2 cellular contexts compared by ENCODE assay signal in genomic region chr20:31555203-31555602, GRCh38.
TF ChIP-seq lines count a peak whose summit lies in the region.

No MANE protein-coding gene starts in this region.

TF ChIP-seq in GM12891, 5 proteins besides CTCF, POLR2A, EP300 and RAD21:
- no peak for TF ChIP-seq SPI1 (IDR thresholded peaks at IDR 0.05; ENCODE audit: low read depth, low read length)

TF ChIP-seq in K562, 482 proteins besides CTCF, POLR2A, EP300 and RAD21 (continued from another document):
- TF ChIP-seq POLR2AphosphoS2 (IDR thresholded peaks at IDR 0.05; ENCODE audit: low read length) (peak; percentile 50; the same call in 1 of the 2 replicates), YBX1 (IDR thresholded peaks at IDR 0.05) (no peak), ZNF436 (CRISPR knock-in tag; IDR thresholded peaks at IDR 0.05) (no peak), ARID1B (IDR thresholded peaks at IDR 0.05) (0 out of 2 replicates have a peak, but pooled peaks have one; percentile 10), SUPT5H (IDR thresholded peaks at IDR 0.05) (0 out of 2 replicates have a peak, but pooled peaks have one; percentile 26), DEAF1 (CRISPR knock-in tag; IDR thresholded peaks at IDR 0.05) (no peak), VEZF1 (CRISPR knock-in tag; IDR thresholded peaks at IDR 0.05) (no peak), ZSCAN29 (IDR thresholded peaks at IDR 0.05) (no peak), KAT7 (CRISPR knock-in tag; IDR thresholded peaks at IDR 0.05; ENCODE audit: borderline replicate concordance) (no peak), CBFA2T3 (IDR thresholded peaks at IDR 0.05) (peak; percentile 36; the same call in 1 of the 2 replicates)
TF ChIP-seq in K562: peak in this region for 5.
